Comparison of ENCODE assay signal across 1 cellular context in the genomic region with DNA sequence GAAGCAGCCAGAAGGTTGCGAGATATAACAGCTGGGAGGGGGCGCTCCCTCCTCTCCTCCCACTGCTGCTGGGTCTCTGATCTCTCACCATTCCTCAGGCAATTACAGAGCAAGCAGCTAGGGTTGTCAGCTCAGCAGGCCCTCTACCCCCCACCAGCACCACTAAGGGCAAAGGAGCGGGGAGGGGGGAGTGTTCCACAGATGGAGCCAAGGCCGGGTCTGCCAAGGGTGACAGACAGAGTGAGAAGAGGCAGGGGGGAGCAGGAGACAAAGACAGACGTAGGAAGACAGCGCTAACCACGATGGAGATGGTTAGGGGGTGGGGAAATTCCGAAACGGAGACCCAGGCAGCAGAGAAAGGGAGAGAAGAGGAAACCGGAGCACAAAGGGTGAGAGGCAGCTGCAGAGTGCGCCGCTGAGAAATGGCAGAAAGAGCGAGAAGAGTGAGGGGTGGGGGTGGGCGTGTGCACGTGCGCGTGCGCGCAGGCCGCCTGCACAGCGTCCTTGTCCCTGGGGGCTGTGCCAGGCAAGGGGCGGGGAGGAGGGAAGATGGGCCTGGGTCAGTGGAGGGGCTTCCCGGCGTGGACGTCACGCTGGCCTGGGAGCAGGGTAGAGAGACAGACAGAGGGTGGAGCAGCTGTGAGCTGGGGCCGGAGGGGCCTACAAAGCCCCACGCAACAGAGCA.
A peak's percentile ranks its signal among the peaks of the same experiment; 100 is the strongest.
TF ChIP-seq lines count a peak whose summit lies in the region.

No MANE protein-coding gene starts in this region.

TF ChIP-seq in neural cell, 6 proteins besides CTCF, POLR2A, EP300 and RAD21 (continued from another document):
- TF ChIP-seq, protein P1, sequence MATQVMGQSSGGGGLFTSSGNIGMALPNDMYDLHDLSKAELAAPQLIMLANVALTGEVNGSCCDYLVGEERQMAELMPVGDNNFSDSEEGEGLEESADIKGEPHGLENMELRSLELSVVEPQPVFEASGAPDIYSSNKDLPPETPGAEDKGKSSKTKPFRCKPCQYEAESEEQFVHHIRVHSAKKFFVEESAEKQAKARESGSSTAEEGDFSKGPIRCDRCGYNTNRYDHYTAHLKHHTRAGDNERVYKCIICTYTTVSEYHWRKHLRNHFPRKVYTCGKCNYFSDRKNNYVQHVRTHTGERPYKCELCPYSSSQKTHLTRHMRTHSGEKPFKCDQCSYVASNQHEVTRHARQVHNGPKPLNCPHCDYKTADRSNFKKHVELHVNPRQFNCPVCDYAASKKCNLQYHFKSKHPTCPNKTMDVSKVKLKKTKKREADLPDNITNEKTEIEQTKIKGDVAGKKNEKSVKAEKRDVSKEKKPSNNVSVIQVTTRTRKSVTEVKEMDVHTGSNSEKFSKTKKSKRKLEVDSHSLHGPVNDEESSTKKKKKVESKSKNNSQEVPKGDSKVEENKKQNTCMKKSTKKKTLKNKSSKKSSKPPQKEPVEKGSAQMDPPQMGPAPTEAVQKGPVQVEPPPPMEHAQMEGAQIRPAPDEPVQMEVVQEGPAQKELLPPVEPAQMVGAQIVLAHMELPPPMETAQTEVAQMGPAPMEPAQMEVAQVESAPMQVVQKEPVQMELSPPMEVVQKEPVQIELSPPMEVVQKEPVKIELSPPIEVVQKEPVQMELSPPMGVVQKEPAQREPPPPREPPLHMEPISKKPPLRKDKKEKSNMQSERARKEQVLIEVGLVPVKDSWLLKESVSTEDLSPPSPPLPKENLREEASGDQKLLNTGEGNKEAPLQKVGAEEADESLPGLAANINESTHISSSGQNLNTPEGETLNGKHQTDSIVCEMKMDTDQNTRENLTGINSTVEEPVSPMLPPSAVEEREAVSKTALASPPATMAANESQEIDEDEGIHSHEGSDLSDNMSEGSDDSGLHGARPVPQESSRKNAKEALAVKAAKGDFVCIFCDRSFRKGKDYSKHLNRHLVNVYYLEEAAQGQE (IDR thresholded peaks at IDR 0.05; ENCODE audit: borderline replicate concordance): peak; percentile 49
- TF ChIP-seq EZH2 (IDR thresholded peaks at IDR 0.05; ENCODE audit: borderline replicate concordance, insufficient read depth, low read length, poor library complexity, severe bottlenecking) (no peak), MXI1 (conservative IDR thresholded peaks at IDR 0.05; ENCODE audit: poor library complexity, severe bottlenecking) (peak; percentile 33), POLR2AphosphoS5 (IDR thresholded peaks at IDR 0.05) (peak; percentile 82), TAF1 (IDR thresholded peaks at IDR 0.05; ENCODE audit: low read depth) (no peak)
